ENCODE assay signal across 13 cellular contexts in genomic region chr4:779555-779954, GRCh38. TPM values are rescaled to one million over a fixed set of nuclear protein-coding genes. Genes with fewer than 3 reads are reported as not detected.
DNase-seq lines count a peak whose midpoint lies in the region; ATAC-seq and TF ChIP-seq lines count a peak whose summit lies in the region.
"Had no signal": no experiment of that assay in that cellular context is flagged by ENCODE, and none has a peak within 500 bp of the region (broad histone marks: within the 10 kb centered on the region; RNA-seq: fewer than 3 reads in every experiment).

No MANE protein-coding gene starts in this region.

- intact Hi-C loops in A673 (cut with micrococcal nuclease; ENCODE audit: unreplicated experiment): no loop called here
- intact Hi-C loops in activated T-helper 1 cell treated with anti-CD3 and anti-CD28 coated beads, Interleukin-12 subunit alpha, Interleukin-12 subunit beta, Interleukin-2, Interleukin-4 antibody, amounts not matched to agents 30 ng/mL and 10 ng/mL and 1 ng/mL, durations not matched to agents 14 hours and 24 hours and 36 hours (cut with micrococcal nuclease): no loop called here

- peak overlapping the region; percentile 100; the same call in 1 of the 2 replicates for H3K9ac ChIP-seq in DND-41 (ENCODE audit: low read depth, low read length)
- no peak overlapping the region for H3K9ac ChIP-seq in MM.1S (ENCODE audit: low read length)

- H3K4me3 ChIP-seq in A673 (ENCODE audit: low read depth, low read length, poor library complexity, severe bottlenecking) (peak overlapping the region; percentile 98), DND-41 (ENCODE audit: low read depth in 1 of 2, low read length in 2 of 2) (peak overlapping the region in 1 of 2 experiments; percentile 99; a peak in 2 of 4 replicates), MM.1S (ENCODE audit: low read length) (no peak overlapping the region), HAP-1 (no peak overlapping the region)

- H3K9me3 ChIP-seq in A673 (ENCODE audit: low read depth, low read length, poor library complexity, severe bottlenecking) (no peaks in the 10 kb centered on the region), DND-41 (ENCODE audit: insufficient read depth, low read length, severe bottlenecking) (no peaks in the 10 kb centered on the region), MM.1S (replicated peaks; ENCODE audit: insufficient read depth, low read length) (no peaks in the 10 kb centered on the region; the same call in 1 of the 2 replicates), HAP-1 (no peaks in the 10 kb centered on the region)
- H3K9me3 ChIP-seq: transverse colon had no signal

- peak overlapping the region; percentile 78 for H3K4me2 ChIP-seq in DND-41 (ENCODE audit: insufficient read depth, low read length)
- no peak overlapping the region for H3K4me2 ChIP-seq in MM.1S (ENCODE audit: low read depth, low read length)

- H3F3A ChIP-seq in MM.1S (ENCODE audit: insufficient read depth, low read length): no peaks in the 10 kb centered on the region

- peaks cover 48% of the 10 kb centered on the region for H3K4me1 Mint-ChIP-seq in activated T-helper 1 cell treated with anti-CD3 and anti-CD28 coated beads, Interleukin-12 subunit alpha, Interleukin-12 subunit beta, Interleukin-2, Interleukin-4 antibody, amounts not matched to agents 30 ng/mL and 10 ng/mL and 1 ng/mL, durations not matched to agents 14 hours and 24 hours and 36 hours (ENCODE audit: low read depth)
- peaks cover 31% of the 10 kb centered on the region for H3K4me1 Mint-ChIP-seq in memory B cell

- H3K36me3 ChIP-seq in A673 (ENCODE audit: insufficient read depth, low read length, poor library complexity, severe bottlenecking) (peaks cover 59% of the 10 kb centered on the region), DND-41 (ENCODE audit: insufficient read depth, low read length) (peaks cover 64% of the 10 kb centered on the region), MM.1S (replicated peaks; ENCODE audit: insufficient read depth, low read length) (peaks cover 20% of the 10 kb centered on the region), HAP-1 (replicated peaks) (peaks cover 63% of the 10 kb centered on the region)

- peaks cover 13% of the 10 kb centered on the region for H3K4me1 ChIP-seq in A673 (ENCODE audit: insufficient read depth, low read length, poor library complexity, severe bottlenecking)
- peaks cover 40% of the 10 kb centered on the region for H3K4me1 ChIP-seq in DND-41 (ENCODE audit: insufficient read depth, low read length)
- no peaks in the 10 kb centered on the region for H3K4me1 ChIP-seq in MM.1S (ENCODE audit: low read length)
- peaks cover 12% of the 10 kb centered on the region for H3K4me1 ChIP-seq in HAP-1

- peaks cover 57% of the 10 kb centered on the region for H4K20me1 ChIP-seq in DND-41 (ENCODE audit: insufficient read depth, low read length)
- no peaks in the 10 kb centered on the region for H4K20me1 ChIP-seq in MM.1S (ENCODE audit: insufficient read depth, low read length)

- DNase-seq in A673 (ENCODE audit: low spot score) (no peak), DND-41 (no peak), memory B cell (ENCODE audit: low spot score in 2 of 2) (no peak), MM.1S (no peak), A172 (ENCODE audit: low spot score) (no peak), activated gamma-delta T cell (lab: John Stamatoyannopoulos, UW) (no peak), HAP-1 (ENCODE audit: low spot score in 2 of 2) (no peak)
- DNase-seq in activated T-helper 1 cell treated with anti-CD3 and anti-CD28 coated beads, Interleukin-12 subunit alpha, Interleukin-12 subunit beta, Interleukin-2, Interleukin-4 antibody, amounts not matched to agents 30 ng/mL and 10 ng/mL and 1 ng/mL, durations not matched to agents 14 hours and 24 hours and 36 hours (ENCODE audit: low spot score): no peak
- DNase-seq: left colon, NCI-H1105 treated with DMSO at 0.1 percent for 48 hours, NCI-H748 treated with DMSO at 0.1 percent for 48 hours, transverse colon had no signal

- H2AFZ ChIP-seq in DND-41 (ENCODE audit: low read depth, low read length) (no peak overlapping the region), MM.1S (ENCODE audit: low read length) (no peak overlapping the region)

- H3K79me2 ChIP-seq in DND-41 (ENCODE audit: insufficient read depth, low read length): peaks cover 69% of the 10 kb centered on the region
- H3K79me2 ChIP-seq in MM.1S (ENCODE audit: low read length): peaks cover 59% of the 10 kb centered on the region

- H3K27ac ChIP-seq in A673 (ENCODE audit: low read depth, low read length, poor library complexity, severe bottlenecking) (no peak overlapping the region), DND-41 (ENCODE audit: low read length) (no peak overlapping the region; the same call in 1 of the 2 replicates), MM.1S (ENCODE audit: low read length) (no peak overlapping the region)
- H3K27ac ChIP-seq: HL-60 had no signal

- H3K27me3 ChIP-seq in A673 (replicated peaks; ENCODE audit: insufficient read depth, low read depth, low read length, poor library complexity) (no peaks in the 10 kb centered on the region), DND-41 (ENCODE audit: insufficient read depth, low read length, poor library complexity) (no peaks in the 10 kb centered on the region), MM.1S (replicated peaks; ENCODE audit: insufficient read depth, low read length) (no peaks in the 10 kb centered on the region), HAP-1 (ENCODE audit: low read depth) (no peaks in the 10 kb centered on the region)

- TF ChIP-seq CTCF in A673 (conservative IDR thresholded peaks at IDR 0.05; ENCODE audit: low read depth, low read length) (no peak), DND-41 (IDR thresholded peaks at IDR 0.05; ENCODE audit: borderline replicate concordance, extremely low read depth, low read length, poor library complexity, severe bottlenecking) (no peak), MM.1S (IDR thresholded peaks at IDR 0.05; ENCODE audit: low read length) (no peak)

- H3K9me2 ChIP-seq in MM.1S (replicated peaks; ENCODE audit: insufficient read depth, low read length): no peaks in the 10 kb centered on the region

- no peak overlapping the region for H3K27ac Mint-ChIP-seq in activated T-helper 1 cell treated with anti-CD3 and anti-CD28 coated beads, Interleukin-12 subunit alpha, Interleukin-12 subunit beta, Interleukin-2, Interleukin-4 antibody, amounts not matched to agents 30 ng/mL and 10 ng/mL and 1 ng/mL, durations not matched to agents 14 hours and 24 hours and 36 hours
- H3K27ac Mint-ChIP-seq in memory B cell: no peak overlapping the region

- peaks cover 2% of the 10 kb centered on the region for H3K27me3 Mint-ChIP-seq in activated T-helper 1 cell treated with anti-CD3 and anti-CD28 coated beads, Interleukin-12 subunit alpha, Interleukin-12 subunit beta, Interleukin-2, Interleukin-4 antibody, amounts not matched to agents 30 ng/mL and 10 ng/mL and 1 ng/mL, durations not matched to agents 14 hours and 24 hours and 36 hours (ENCODE audit: insufficient read depth)
- H3K27me3 Mint-ChIP-seq in memory B cell: peaks cover 6% of the 10 kb centered on the region

- CTCF ChIA-PET in A673 (lab: Charles Lee): no interaction called here

- no TSS peak for BruUV-seq in A673 (replicated peaks; lab: Mats Ljungman, UMichigan)

- peak overlapping the region; percentile 88 for H3K4me3 Mint-ChIP-seq in activated T-helper 1 cell treated with anti-CD3 and anti-CD28 coated beads, Interleukin-12 subunit alpha, Interleukin-12 subunit beta, Interleukin-2, Interleukin-4 antibody, amounts not matched to agents 30 ng/mL and 10 ng/mL and 1 ng/mL, durations not matched to agents 14 hours and 24 hours and 36 hours
- H3K4me3 Mint-ChIP-seq in memory B cell: peak overlapping the region; percentile 53

- no peaks in the 10 kb centered on the region for H3K9me3 Mint-ChIP-seq in activated T-helper 1 cell treated with anti-CD3 and anti-CD28 coated beads, Interleukin-12 subunit alpha, Interleukin-12 subunit beta, Interleukin-2, Interleukin-4 antibody, amounts not matched to agents 30 ng/mL and 10 ng/mL and 1 ng/mL, durations not matched to agents 14 hours and 24 hours and 36 hours
- no peaks in the 10 kb centered on the region for H3K9me3 Mint-ChIP-seq in memory B cell

- POLR2A ChIA-PET in A673 (lab: Charles Lee; ENCODE audit: low non-redundant PET): interaction anchor here (0.6 kb wide), 1 partner anchor 508 kb away, joined by 14 read pairs; no protein-coding TSS in a partner anchor

- H3K36me3 Mint-ChIP-seq in activated T-helper 1 cell treated with anti-CD3 and anti-CD28 coated beads, Interleukin-12 subunit alpha, Interleukin-12 subunit beta, Interleukin-2, Interleukin-4 antibody, amounts not matched to agents 30 ng/mL and 10 ng/mL and 1 ng/mL, durations not matched to agents 14 hours and 24 hours and 36 hours (ENCODE audit: low read depth): peaks cover 43% of the 10 kb centered on the region
- peaks cover 17% of the 10 kb centered on the region for H3K36me3 Mint-ChIP-seq in memory B cell

- ATAC-seq in DND-41 (ENCODE audit: insufficient read depth, low read depth): no peak
- ATAC-seq in memory B cell (ENCODE audit: low read depth): no peak
- ATAC-seq: left colon had no signal

- in situ Hi-C loops in HAP-1 (cut with MboI; ENCODE audit: low sequenced_read_pairs): no loop called here

RNA-seq across cellular contexts. Expression of gene CPLX1, which starts 46.4 kb away (rescaled TPM):
- total RNA-seq in A673 (2021): 4.6 and 6.6 TPM in 2 replicates
- total RNA-seq in activated T-helper 1 cell treated with anti-CD3 and anti-CD28 coated beads, Interleukin-12 subunit alpha, Interleukin-12 subunit beta, Interleukin-2, Interleukin-4 antibody, amounts not matched to agents 30 ng/mL and 10 ng/mL and 1 ng/mL, durations not matched to agents 14 hours and 24 hours and 36 hours: 1.3 and 1.5 TPM in 2 replicates
- 0.19 and 0.64 TPM in 2 replicates for total RNA-seq in A172 (2014; rRNA removed; shearing (Covaris generic))
